ENCODE assay signal across 5 cellular contexts in the genomic region with DNA sequence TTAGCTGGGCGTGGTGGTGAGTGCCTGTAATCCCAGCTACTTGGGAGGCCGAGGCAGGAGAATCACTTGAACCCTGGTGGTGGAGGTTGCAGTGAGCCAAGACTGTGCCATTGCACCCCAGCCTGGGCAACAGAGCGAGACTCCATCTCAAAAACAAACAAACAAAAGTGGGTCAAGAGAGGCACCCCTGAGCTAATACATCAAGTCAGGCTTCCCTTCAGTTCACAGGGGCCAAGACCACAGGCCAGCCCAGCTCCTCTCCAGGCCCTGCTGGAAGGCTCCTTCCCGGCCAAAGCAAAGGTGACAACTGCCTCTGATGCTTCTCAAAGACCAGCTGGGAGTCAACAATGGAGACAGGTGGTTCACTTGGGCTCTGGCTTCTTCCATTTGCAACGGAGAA. TPM values are rescaled to one million over a fixed set of nuclear protein-coding genes. Genes with fewer than 3 reads are reported as not detected.
"Had no signal": no experiment of that assay in that cellular context is flagged by ENCODE, and none has a peak within 500 bp of the region (broad histone marks: within the 10 kb centered on the region; RNA-seq: fewer than 3 reads in every experiment).

No MANE protein-coding gene starts in this region.

RNA-seq across cellular contexts. Expression of a gene that starts 14.7 kb away (rescaled TPM):
- total RNA-seq: H9, IMR-90 had no signal
- polyA plus RNA-seq: IMR-90 had no signal

RNA-seq across cellular contexts. Expression of a gene that starts 24.6 kb away (rescaled TPM):
- total RNA-seq: GM23338, H1, H9, HT-29, IMR-90 had no signal
- polyA plus RNA-seq: GM23338, H1, IMR-90 had no signal
